Comparison of ENCODE assay signal across 8 cellular contexts in genomic region chr3:71064976-71065763, GRCh38.
DNase-seq lines count a peak whose midpoint lies in the region; TF ChIP-seq lines count a peak whose summit lies in the region.

No MANE protein-coding gene starts in this region.

- peak overlapping the region; percentile 52; the same call in 1 of the 2 replicates for H2AFZ ChIP-seq in KMS-11 (ENCODE audit: low read depth)

- peaks cover 43% of the 10 kb centered on the region for H3K79me2 ChIP-seq in KMS-11 (ENCODE audit: insufficient read depth, low read depth)

- H3K27me3 ChIP-seq in KMS-11 (ENCODE audit: insufficient read depth, low read depth) (no peaks in the 10 kb centered on the region), kidney epithelial cell (ENCODE audit: control insufficient read depth, insufficient read depth, low read length) (no peaks in the 10 kb centered on the region)

- H3K36me3 ChIP-seq in KMS-11 (ENCODE audit: insufficient read depth), result no peaks in the 10 kb centered on the region
- H3K36me3 ChIP-seq in kidney epithelial cell (ENCODE audit: control insufficient read depth, insufficient read depth, low read length), result no peaks in the 10 kb centered on the region

- H3K4me2 ChIP-seq in KMS-11, result peak overlapping the region; percentile 97

- no peak for TF ChIP-seq CTCF in KMS-11 (conservative IDR thresholded peaks at IDR 0.05; ENCODE audit: low read depth, low read length)
- TF ChIP-seq CTCF in VCaP (conservative IDR thresholded peaks at IDR 0.05), result peak; percentile 14; the same call in 1 of the 2 replicates
- no peak for TF ChIP-seq CTCF in cardiac fibroblast (IDR thresholded peaks at IDR 0.05; ENCODE audit: low read depth, low read length)
- TF ChIP-seq CTCF in kidney epithelial cell (IDR thresholded peaks at IDR 0.05; ENCODE audit: insufficient read depth, low read length, poor library complexity, severe bottlenecking), result no peak

- H3K4me3 ChIP-seq in KMS-11 (IDR thresholded peaks at IDR 0.05; ENCODE audit: insufficient read depth, low read depth, low read length) (peak overlapping the region; percentile 48), cardiac fibroblast (replicated peaks in 1 of 2; ENCODE audit: low read depth in 2 of 2, low read length in 2 of 2) (peak overlapping the region; percentile 57 to 66), kidney epithelial cell (ENCODE audit: low read depth, low read length) (peak overlapping the region; percentile 49)

- H4K20me1 ChIP-seq in KMS-11 (ENCODE audit: insufficient read depth), result no peaks in the 10 kb centered on the region

- DNase-seq in NCI-H510A treated with DMSO at 0.1 percent for 48 hours (lab: John Stamatoyannopoulos, UW), result peak; percentile 18
- DNase-seq in NCI-H510A (lab: John Stamatoyannopoulos, UW), result no peak
- DNase-seq in cardiac fibroblast (ENCODE audit: low read depth in 2 of 2), result peak in 1 of 2 donors; percentile 62
- DNase-seq in kidney epithelial cell (ENCODE audit: low read depth), result no peak
- peak; percentile 38 to 45 for DNase-seq in stimulated activated CD4-positive, alpha-beta T cell treated with anti-CD3 and anti-CD28 coated beads, Interleukin-15, amount 100 ng/mL, for 1 hour (ENCODE audit: low read depth in 1 of 2, low spot score in 1 of 2)
- DNase-seq in SW 1271 (lab: John Stamatoyannopoulos, UW), result no peak

- peak overlapping the region; percentile 94 for H3K27ac ChIP-seq in KMS-11
- peak overlapping the region; percentile 98 for H3K27ac ChIP-seq in VCaP

- H3K9ac ChIP-seq in KMS-11, result peak overlapping the region; percentile 93

- peaks cover 57% of the 10 kb centered on the region for H3K4me1 ChIP-seq in KMS-11 (ENCODE audit: low read depth, poor library complexity, severe bottlenecking)

Comparison
In these comparisons a context has a peak if more than half of its experiments do, and no peak if none do; other contexts are left out.
1. DNase-seq: peak in NCI-H510A treated with DMSO at 0.1 percent for 48 hours (single experiment) and stimulated activated CD4-positive, alpha-beta T cell treated with anti-CD3 and anti-CD28 coated beads, Interleukin-15, amount 100 ng/mL, for 1 hour (2 of 2); none in NCI-H510A (single experiment), kidney epithelial cell (single experiment) and SW 1271 (0 of 2).
2. Peak in every context shown above with its lines, with median percentiles within 50 percentile points of each other: H3K4me3 ChIP-seq.